2 cellular contexts compared by ENCODE assay signal in genomic region chr20:62959101-62959971, GRCh38.
TF ChIP-seq lines count a peak whose summit lies in the region.

No MANE protein-coding gene starts in this region.

TF ChIP-seq in SK-N-SH, 30 proteins besides CTCF, POLR2A, EP300 and RAD21 (continued from another document):
- TF ChIP-seq ZBTB33 (IDR thresholded peaks at IDR 0.05; ENCODE audit: borderline replicate concordance, low read depth) (no peak), FOXJ3 (CRISPR knock-in tag; IDR thresholded peaks at IDR 0.05) (no peak), JUND (IDR thresholded peaks at IDR 0.05) (no peak), CHD2 (IDR thresholded peaks at IDR 0.05; ENCODE audit: low read length, partially characterized antibody) (no peak), FOXM1 (IDR thresholded peaks at IDR 0.05; ENCODE audit: low read depth) (no peak), EZH2phosphoT487 (IDR thresholded peaks at IDR 0.05; ENCODE audit: borderline replicate concordance, low read depth) (no peak), POLR2AphosphoS5 (IDR thresholded peaks at IDR 0.05; ENCODE audit: low read depth, low read length) (no peak), USF2 (IDR thresholded peaks at IDR 0.05; ENCODE audit: borderline replicate concordance, low read depth, low read length) (no peak), MXI1 (IDR thresholded peaks at IDR 0.05; ENCODE audit: low read depth, low read length) (no peak), ELF1 (IDR thresholded peaks at IDR 0.05) (no peak)

TF ChIP-seq in SK-N-SH treated with all-trans-retinoic acid at 6 μM for 48 hours, 23 proteins besides CTCF, POLR2A, EP300 and RAD21 (continued from another document):
- no peak for TF ChIP-seq CREB5 (CRISPR knock-in tag; IDR thresholded peaks at IDR 0.05; ENCODE audit: low read depth)
- TF ChIP-seq, protein P1, sequence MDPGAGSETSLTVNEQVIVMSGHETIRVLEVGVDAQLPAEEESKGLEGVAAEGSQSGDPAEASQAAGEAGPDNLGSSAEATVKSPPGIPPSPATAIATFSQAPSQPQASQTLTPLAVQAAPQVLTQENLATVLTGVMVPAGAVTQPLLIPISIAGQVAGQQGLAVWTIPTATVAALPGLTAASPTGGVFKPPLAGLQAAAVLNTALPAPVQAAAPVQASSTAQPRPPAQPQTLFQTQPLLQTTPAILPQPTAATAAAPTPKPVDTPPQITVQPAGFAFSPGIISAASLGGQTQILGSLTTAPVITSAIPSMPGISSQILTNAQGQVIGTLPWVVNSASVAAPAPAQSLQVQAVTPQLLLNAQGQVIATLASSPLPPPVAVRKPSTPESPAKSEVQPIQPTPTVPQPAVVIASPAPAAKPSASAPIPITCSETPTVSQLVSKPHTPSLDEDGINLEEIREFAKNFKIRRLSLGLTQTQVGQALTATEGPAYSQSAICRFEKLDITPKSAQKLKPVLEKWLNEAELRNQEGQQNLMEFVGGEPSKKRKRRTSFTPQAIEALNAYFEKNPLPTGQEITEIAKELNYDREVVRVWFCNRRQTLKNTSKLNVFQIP (CRISPR knock-in tag; IDR thresholded peaks at IDR 0.05; ENCODE audit: borderline replicate concordance, low read depth) = no peak
